8 cellular contexts compared by ENCODE assay signal in the genomic region with DNA sequence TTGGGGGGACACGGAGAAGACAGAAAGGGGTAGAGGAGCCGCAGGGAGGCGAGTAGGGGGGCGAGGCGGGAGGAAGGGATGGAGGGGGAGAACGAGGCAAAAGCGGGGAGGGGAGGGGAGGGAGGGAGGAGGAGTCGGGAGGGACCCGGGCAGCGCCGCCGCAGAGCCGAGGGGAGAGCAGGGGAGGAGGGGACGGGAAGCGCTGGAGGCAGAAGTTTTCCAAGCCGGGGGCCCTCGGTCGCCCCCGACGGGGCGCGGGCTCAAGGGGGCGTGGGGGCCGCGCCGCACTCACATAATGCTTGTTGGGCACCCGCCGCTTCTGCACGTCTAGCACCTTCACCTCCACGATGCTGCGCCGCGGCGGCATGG. TPM values are rescaled to one million over a fixed set of nuclear protein-coding genes. Genes with fewer than 3 reads are reported as not detected.
DNase-seq lines count a peak whose midpoint lies in the region; ATAC-seq, FAIRE-seq and TF ChIP-seq lines count a peak whose summit lies in the region.

No MANE protein-coding gene starts in this region.

- WGBS in small intestine, 3 donors = 0 to 2% (median 2%) methylated on average over 6 to 34 of the region's 34 CpGs

- peak overlapping the region; percentile 27 for H3K27ac Mint-ChIP-seq in Caco-2 (ENCODE audit: unreplicated experiment)

- ATAC-seq in HG02970 (IDR thresholded peaks at IDR 0.05; ENCODE audit: low FRiP score, unreplicated experiment) = no peak
- no peak for ATAC-seq in HG03432 (IDR thresholded peaks at IDR 0.05; ENCODE audit: unreplicated experiment)
- ATAC-seq in GM19395 (IDR thresholded peaks at IDR 0.05; ENCODE audit: unreplicated experiment) = no peak

- in situ Hi-C loops in astrocyte of the cerebellum (cut with HindIII; ENCODE audit: low sequenced_read_pairs) = no loop called here

- H3K36me3 Mint-ChIP-seq in Caco-2 (ENCODE audit: insufficient read depth, unreplicated experiment) = peaks cover 5% of the 10 kb centered on the region

- H3K4me3 Mint-ChIP-seq in Caco-2 (ENCODE audit: unreplicated experiment) = peak overlapping the region; percentile 78

- H3K27me3 ChIP-seq in Caco-2 (replicated peaks; ENCODE audit: control insufficient read depth, insufficient read depth, low read length) = no peaks in the 10 kb centered on the region
- H3K27me3 ChIP-seq in iPS-20b (ENCODE audit: insufficient read depth, low read length) = peaks cover 1% of the 10 kb centered on the region; the same call in 1 of the 2 replicates
- no peaks in the 10 kb centered on the region for H3K27me3 ChIP-seq in small intestine (ENCODE audit: control insufficient read depth in 2 of 2, insufficient read depth in 2 of 2, low read length in 2 of 2)

- H3K36me3 ChIP-seq in Caco-2 (ENCODE audit: control insufficient read depth, insufficient read depth, low read length) (no peaks in the 10 kb centered on the region), iPS-20b (ENCODE audit: insufficient read depth, low read depth, low read length) (peaks cover 11% of the 10 kb centered on the region; the same call in 1 of the 2 replicates), small intestine (ENCODE audit: control insufficient read depth in 2 of 2, insufficient read depth in 2 of 2, low read length in 2 of 2) (no peaks in the 10 kb centered on the region)

- no peaks in the 10 kb centered on the region for H3K9me3 Mint-ChIP-seq in Caco-2 (ENCODE audit: unreplicated experiment)

- no peak for DNase-seq in Caco-2
- DNase-seq in HuH-7 (ENCODE audit: low spot score) = peak; percentile 55
- DNase-seq in astrocyte of the cerebellum (ENCODE audit: low read depth) = no peak
- DNase-seq in small intestine = no peak

- H3K4me1 ChIP-seq in Caco-2 (0 out of 2 replicates have a peak, but pooled peaks cover 4% of the 10 kb centered on the region), iPS-20b (ENCODE audit: insufficient read depth, low read length) (peaks cover 17% of the 10 kb centered on the region), small intestine (ENCODE audit: control insufficient read depth in 2 of 2, insufficient read depth in 1 of 2, low read depth in 1 of 2, low read length in 1 of 2) (no peaks in the 10 kb centered on the region)

- H3K4me3 ChIP-seq in Caco-2 (ENCODE audit: low read depth, low read length) = peak overlapping the region; percentile 85
- peak overlapping the region; percentile 93 for H3K4me3 ChIP-seq in astrocyte of the cerebellum (ENCODE audit: low read depth, low read length)
- H3K4me3 ChIP-seq in iPS-20b (ENCODE audit: low read length) = peak overlapping the region; percentile 92
- H3K4me3 ChIP-seq in small intestine (ENCODE audit: low read depth in 1 of 2, low read length in 2 of 2) = peak overlapping the region; percentile 58 to 76

- POLR2A ChIA-PET in Caco-2 (lab: Charles Lee) = interaction anchor here (0.6 kb wide), 1 partner anchor 10 kb away, joined by 3 read pairs; no protein-coding TSS in a partner anchor

- no TSS peak for BruUV-seq in Caco-2 (replicated peaks; lab: Mats Ljungman, UMichigan)

- H3K9me3 ChIP-seq in Caco-2 = no peaks in the 10 kb centered on the region
- H3K9me3 ChIP-seq in iPS-20b (ENCODE audit: insufficient read depth, low read depth, low read length) = no peaks in the 10 kb centered on the region
- H3K9me3 ChIP-seq in small intestine (ENCODE audit: control insufficient read depth, low read depth) = no peaks in the 10 kb centered on the region

- CTCF ChIA-PET in Caco-2 (lab: Charles Lee) = no interaction called here

- intact Hi-C loops in Caco-2 (cut with micrococcal nuclease; ENCODE audit: unreplicated experiment) = no loop called here

- FAIRE-seq in small intestine (lab: Jason Lieb, UNC) = no peak

- H3K27me3 Mint-ChIP-seq in Caco-2 (ENCODE audit: insufficient read depth, unreplicated experiment) = no peaks in the 10 kb centered on the region

- H3K27ac ChIP-seq in iPS-20b (ENCODE audit: low read length) (no peak overlapping the region), small intestine (ENCODE audit: low read depth in 1 of 2, low read length in 1 of 2) (peak overlapping the region in 1 of 2 donors; percentile 81)

- TF ChIP-seq CTCF in Caco-2 (IDR thresholded peaks at IDR 0.05; ENCODE audit: insufficient read depth in 1 of 2, low read depth in 1 of 2, low read length in 1 of 2, severe bottlenecking in 1 of 2, unreplicated experiment in 1 of 2) (no peak), astrocyte of the cerebellum (IDR thresholded peaks at IDR 0.05; ENCODE audit: low read depth, low read length, missing control alignments) (no peak)

- peak overlapping the region; percentile 94; the same call in 1 of the 2 replicates for H3K9ac ChIP-seq in iPS-20b (ENCODE audit: low read depth, low read length)

- H3K4me1 Mint-ChIP-seq in Caco-2 (ENCODE audit: low read depth, unreplicated experiment) = peaks cover 26% of the 10 kb centered on the region

RNA-seq across cellular contexts. Expression of a gene that starts 0.4 kb away (rescaled TPM):
- 11.5 and 12.9 TPM in 2 replicates for total RNA-seq in Caco-2 (2022)
- polyA plus RNA-seq in small intestine = 10 to 100 TPM in 1 of 3 donors, 1 to 10 TPM in 2; 1.1 to 11.0 (median 1.9) TPM
